Comparison of ENCODE assay signal across 18 cellular contexts in the genomic region with DNA sequence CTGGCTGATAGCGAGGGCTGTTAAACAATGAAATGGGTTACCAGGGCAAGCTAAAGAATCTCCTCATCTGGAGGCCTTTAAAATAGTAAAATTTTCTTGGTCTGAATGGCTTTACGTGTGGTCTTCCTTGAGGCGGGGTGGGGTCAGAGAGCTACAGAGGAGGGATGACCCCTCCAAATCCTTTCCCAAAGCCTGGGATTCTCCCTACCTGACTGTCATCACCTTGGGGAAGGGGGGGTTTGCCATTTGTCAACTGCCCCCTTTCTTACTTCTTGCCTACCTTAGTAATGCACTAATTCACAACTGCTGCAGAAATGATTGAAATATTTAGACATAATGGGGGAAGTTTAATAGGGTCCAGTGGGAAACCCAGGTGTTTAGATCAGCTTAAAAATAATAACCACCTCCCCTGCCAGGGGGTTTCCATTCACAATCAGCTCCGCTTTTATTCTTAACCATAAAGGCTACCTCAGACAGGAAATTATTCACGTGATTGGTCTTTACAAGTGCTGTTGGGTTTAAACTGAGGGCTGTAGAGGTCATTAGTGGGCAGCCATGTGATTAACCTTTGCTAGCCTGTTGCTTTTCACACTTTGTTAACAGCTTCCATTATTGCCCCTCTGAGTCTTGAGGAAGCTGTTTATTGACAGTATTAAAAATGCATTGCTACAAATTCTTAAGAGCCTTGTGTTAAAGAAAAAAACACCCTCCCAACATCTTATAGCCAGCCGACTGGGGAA.
A peak's percentile ranks its signal among the peaks of the same experiment; 100 is the strongest.
DNase-seq lines count a peak whose midpoint lies in the region; ATAC-seq and TF ChIP-seq lines count a peak whose summit lies in the region.
"Had no signal": no experiment of that assay in that cellular context is flagged by ENCODE, and none has a peak within 500 bp of the region (broad histone marks: within the 10 kb centered on the region; RNA-seq: fewer than 3 reads in every experiment).

No MANE protein-coding gene starts in this region.

- H3K27ac Mint-ChIP-seq in neural progenitor cell (peak overlapping the region; percentile 33), T-cell (no peak overlapping the region), immature natural killer cell (no peak overlapping the region)
- H3K27ac Mint-ChIP-seq: B cell; CD14-positive monocyte; T-helper 1 cell treated with Interleukin-12 subunit alpha and Interleukin-12 subunit beta and Interleukin-4 antibody, amounts not matched to agents 30 μg/mL and 1 μg/mL, for 36 hours had no signal

- H3K27ac ChIP-seq in neural progenitor cell, result peak overlapping the region; percentile 82
- H3K27ac ChIP-seq: A549, Peyer's patch, SJCRH30 had no signal

- H3K4me1 Mint-ChIP-seq in neural progenitor cell, result peaks cover 56% of the 10 kb centered on the region
- H3K4me1 Mint-ChIP-seq in T-cell, result no peaks in the 10 kb centered on the region
- no peaks in the 10 kb centered on the region for H3K4me1 Mint-ChIP-seq in immature natural killer cell
- H3K4me1 Mint-ChIP-seq: B cell, CD14-positive monocyte had no signal

- CTCF ChIA-PET in T-cell (lab: Charles Lee), result no interaction called here

- peaks cover 37% of the 10 kb centered on the region for H3K4me1 ChIP-seq in neural progenitor cell
- H3K4me1 ChIP-seq: A549, Peyer's patch, SJCRH30 had no signal

- H3K4me2 ChIP-seq in neural progenitor cell, result peak overlapping the region; percentile 54
- H3K4me2 ChIP-seq: A549 had no signal

- ATAC-seq in HG02759 (IDR thresholded peaks at IDR 0.05; ENCODE audit: unreplicated experiment) (peak; percentile 60), T-cell (replicated peaks in 1 of 4) (no peak)
- ATAC-seq: A549 had no signal

- H3K36me3 ChIP-seq in neural progenitor cell, result no peaks in the 10 kb centered on the region
- H3K36me3 ChIP-seq: Peyer's patch, SJCRH30 had no signal

- no peaks in the 10 kb centered on the region for H3K9me3 ChIP-seq in neural progenitor cell (ENCODE audit: low read depth)
- H3K9me3 ChIP-seq: A549, Peyer's patch, SJCRH30 had no signal

- H3K36me3 Mint-ChIP-seq in neural progenitor cell (no peaks in the 10 kb centered on the region), T-cell (no peaks in the 10 kb centered on the region), immature natural killer cell (no peaks in the 10 kb centered on the region)
- H3K36me3 Mint-ChIP-seq: CD14-positive monocyte had no signal

- no peak for TF ChIP-seq CTCF in GM13976 (IDR thresholded peaks at IDR 0.05; ENCODE audit: borderline replicate concordance, control extremely low read depth, extremely low read depth, insufficient read depth, missing control alignments)
- no peak for TF ChIP-seq CTCF in neural progenitor cell (IDR thresholded peaks at IDR 0.05)

- H3K9me3 Mint-ChIP-seq in neural progenitor cell, result no peaks in the 10 kb centered on the region
- H3K9me3 Mint-ChIP-seq in T-cell, result no peaks in the 10 kb centered on the region
- H3K9me3 Mint-ChIP-seq in immature natural killer cell, result no peaks in the 10 kb centered on the region
- H3K9me3 Mint-ChIP-seq: CD14-positive monocyte; T-helper 1 cell treated with Interleukin-12 subunit alpha and Interleukin-12 subunit beta and Interleukin-4 antibody, amounts not matched to agents 30 μg/mL and 1 μg/mL, for 36 hours had no signal

- in situ Hi-C loops in GM13976 (cut with MboI; ENCODE audit: low sequenced_read_pairs, unreplicated experiment), result no loop called here

- no peaks in the 10 kb centered on the region for H3K79me2 ChIP-seq in neural progenitor cell (ENCODE audit: low read depth)

- no peaks in the 10 kb centered on the region for H4K20me1 ChIP-seq in neural progenitor cell (ENCODE audit: low read depth)

- no peaks in the 10 kb centered on the region for H3K27me3 ChIP-seq in neural progenitor cell
- H3K27me3 ChIP-seq: Peyer's patch, SJCRH30 had no signal

- peak overlapping the region; percentile 34 for H3K4me3 Mint-ChIP-seq in neural progenitor cell
- H3K4me3 Mint-ChIP-seq in T-cell, result no peak overlapping the region
- no peak overlapping the region for H3K4me3 Mint-ChIP-seq in immature natural killer cell
- H3K4me3 Mint-ChIP-seq: B cell; CD14-positive monocyte; T-helper 1 cell treated with Interleukin-12 subunit alpha and Interleukin-12 subunit beta and Interleukin-4 antibody, amounts not matched to agents 30 μg/mL and 1 μg/mL, for 36 hours had no signal

- DNase-seq in GM13976 (ENCODE audit: low spot score) (peak; percentile 6), NAMALWA (ENCODE audit: low spot score) (peak; percentile 15), neural progenitor cell (ENCODE audit: low spot score) (peak; percentile 64), NOMO-1 treated with dmso at 0.1 percent for 144 hours (lab: John Stamatoyannopoulos, UW; ENCODE audit: unreplicated experiment) (no peak), T-cell (no peak), immature natural killer cell (no peak)
- DNase-seq in activated CD4-positive, alpha-beta T cell treated with anti-CD3 and anti-CD28 coated beads, Interleukin-2, amount 50 U/mL, for 48 hours, result no peak
- DNase-seq: GDM1, KG1, NCI-H187 treated with DMSO at 0.1 percent for 48 hours, NCI-H510A, Peyer's patch, SJCRH30 had no signal

- POLR2A ChIA-PET in T-cell (lab: Charles Lee), result interaction anchor here in 1 of 2 donors (0.6 kb wide), 2 partner anchors 165 to 399 kb away, joined by 3 to 4 read pairs; no protein-coding TSS in a partner anchor

- H3F3A ChIP-seq in neural progenitor cell (ENCODE audit: low read depth), result peaks cover 25% of the 10 kb centered on the region

- no peak overlapping the region for H3K4me3 ChIP-seq in neural progenitor cell
- H3K4me3 ChIP-seq: A549, Peyer's patch, SJCRH30 had no signal

- no peak overlapping the region for H3K9ac ChIP-seq in neural progenitor cell

- H3K27me3 Mint-ChIP-seq in neural progenitor cell (ENCODE audit: insufficient read depth, low read depth), result peaks cover 2% of the 10 kb centered on the region
- no peaks in the 10 kb centered on the region for H3K27me3 Mint-ChIP-seq in T-cell
- no peaks in the 10 kb centered on the region for H3K27me3 Mint-ChIP-seq in immature natural killer cell (ENCODE audit: low read depth in 3 of 3)
- H3K27me3 Mint-ChIP-seq: B cell had no signal

- H2AFZ ChIP-seq in neural progenitor cell (replicated peaks), result no peak overlapping the region

Comparison
In these comparisons a context has a peak if more than half of its experiments do, and no peak if none do; other contexts are left out.
1. DNase-seq: peak in GM13976 (single experiment), NAMALWA (single experiment) and neural progenitor cell (single experiment); none in NOMO-1 treated with dmso at 0.1 percent for 144 hours (single experiment), T-cell (0 of 34), activated CD4-positive, alpha-beta T cell treated with anti-CD3 and anti-CD28 coated beads, Interleukin-2, amount 50 U/mL, for 48 hours (0 of 2) and immature natural killer cell (0 of 3).